In the genomic region with DNA sequence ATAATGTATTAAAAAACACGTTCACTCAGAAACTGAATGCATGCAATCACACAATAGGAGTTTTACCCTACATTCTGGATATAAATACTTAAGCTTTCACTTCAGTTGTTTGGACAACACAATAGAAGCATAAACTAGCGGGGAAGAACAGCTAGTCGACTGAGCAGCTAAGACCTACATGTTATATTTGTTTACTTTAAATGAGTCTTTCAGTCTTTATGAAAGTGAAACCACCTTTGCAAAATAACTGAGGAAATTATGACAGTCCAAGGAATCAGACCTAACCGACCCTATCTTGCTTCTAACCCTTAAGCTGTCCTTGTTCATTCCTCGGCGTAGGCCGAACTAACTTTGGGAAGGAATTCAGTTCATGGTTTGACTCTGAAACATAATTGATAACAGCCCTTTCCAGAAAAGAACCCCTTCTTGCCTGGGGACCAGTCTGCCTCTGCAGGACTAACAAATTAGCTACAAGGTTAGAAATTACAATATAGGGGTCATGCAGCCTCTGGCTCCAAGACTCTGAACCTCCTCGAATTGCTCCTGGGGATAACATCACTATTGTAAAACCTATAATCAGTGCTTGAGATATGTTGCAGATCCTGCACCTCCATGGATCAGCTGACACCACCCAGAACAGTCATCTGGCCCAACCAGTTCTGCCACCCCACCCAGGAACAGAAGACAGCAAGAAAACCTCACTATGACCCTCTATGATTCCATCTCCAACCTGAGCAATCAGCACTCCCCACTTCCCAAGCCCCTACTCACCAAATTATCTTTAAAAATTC, we compare ENCODE assay signal across 13 cellular contexts.
DNase-seq lines count a peak whose midpoint lies in the region; ATAC-seq lines count a peak whose summit lies in the region.
"Had no signal": no experiment of that assay in that cellular context is flagged by ENCODE, and none has a peak within 500 bp of the region (broad histone marks: within the 10 kb centered on the region; RNA-seq: fewer than 3 reads in every experiment).

No MANE protein-coding gene starts in this region.

- H3K9me3 ChIP-seq in esophagus (ENCODE audit: control insufficient read depth in 2 of 2, insufficient read depth in 1 of 2, low read depth in 1 of 2, low read length in 1 of 2): no peaks in the 10 kb centered on the region
- H3K9me3 ChIP-seq: left ventricle myocardium inferior had no signal

- ATAC-seq in activated CD4-positive, CD25-positive, alpha-beta regulatory T cell treated with anti-CD3 and anti-CD28 coated beads, Interleukin-2, amount 50 U/mL, for 24 hours: peak; percentile 50 to 58
- ATAC-seq in T-cell (replicated peaks in 1 of 4): peak in 1 of 4 experiments; percentile 33
- no peak for ATAC-seq in HG03460 (IDR thresholded peaks at IDR 0.05; ENCODE audit: unreplicated experiment)
- no peak for ATAC-seq in HG02938 (IDR thresholded peaks at IDR 0.05; ENCODE audit: unreplicated experiment)
- ATAC-seq: heart left ventricle had no signal

- peak overlapping the region; percentile 49 to 55 for H3K27ac ChIP-seq in esophagus (ENCODE audit: low read depth in 2 of 2, low read length in 1 of 2)
- H3K27ac ChIP-seq: left ventricle myocardium inferior had no signal

- intact Hi-C loops in posterior cingulate gyrus (cut with DNase I): no loop called here

- peaks cover 51 to 68% (median 55%) of the 10 kb centered on the region in 3 donors for H3K4me1 Mint-ChIP-seq in T-cell

- no peak overlapping the region for H3K4me3 ChIP-seq in esophagus (ENCODE audit: low read depth in 1 of 2, low read length in 2 of 2)
- H3K4me3 ChIP-seq: heart left ventricle, left ventricle myocardium inferior had no signal

- no peak for DNase-seq in activated CD4-positive, CD25-positive, alpha-beta regulatory T cell treated with anti-CD3 and anti-CD28 coated beads, Interleukin-2, amount 50 U/mL, for 72 hours
- DNase-seq in T-cell: no peak
- peak; percentile 16 for DNase-seq in renal cortical epithelial cell (ENCODE audit: low read depth)
- DNase-seq in posterior cingulate gyrus: no peak
- DNase-seq: activated CD8-positive, alpha-beta memory T cell treated with anti-CD3 and anti-CD28 coated beads, Interleukin-2, amount 50 U/mL, for 48 hours; heart left ventricle; left ventricle myocardium inferior; NCI-H526 treated with DMSO at 0.1 percent for 48 hours; RPMI8226 had no signal

- no peaks in the 10 kb centered on the region for H3K27me3 ChIP-seq in esophagus (ENCODE audit: control insufficient read depth in 1 of 2, insufficient read depth in 2 of 2, low read length in 2 of 2)
- H3K27me3 ChIP-seq: heart left ventricle had no signal

- peak overlapping the region; percentile 15 to 63 (median 37) for H3K4me3 Mint-ChIP-seq in T-cell

- POLR2A ChIA-PET in T-cell (lab: Charles Lee): interaction anchor here in 1 of 2 donors (0.5 to 0.9 kb wide), 3 partner anchors 9 to 257 kb away, joined by 3 to 5 read pairs (median 4); no protein-coding TSS in a partner anchor

- H3K27ac Mint-ChIP-seq in T-cell: peak overlapping the region; percentile 98 to 99

- 59 to 63% methylated on average over 8 of the region's 8 CpGs for WGBS in esophagus, 2 donors

- peaks cover 0 to 4% (median 0%) of the 10 kb centered on the region in 3 donors for H3K9me3 Mint-ChIP-seq in T-cell

- CTCF ChIA-PET in T-cell (lab: Charles Lee): interaction anchor here in 1 of 2 donors (0.6 kb wide), 1 partner anchor 92 kb away, joined by 3 read pairs; no protein-coding TSS in a partner anchor

- H3K36me3 Mint-ChIP-seq in T-cell: peaks cover 4% of the 10 kb centered on the region

- no peaks in the 10 kb centered on the region for H3K36me3 ChIP-seq in esophagus (ENCODE audit: control insufficient read depth in 2 of 2, insufficient read depth in 2 of 2, low read length in 1 of 2)
- H3K36me3 ChIP-seq: heart left ventricle, left ventricle myocardium inferior had no signal

- peaks cover 0 to 2% of the 10 kb centered on the region in 2 donors for H3K4me1 ChIP-seq in esophagus (ENCODE audit: control insufficient read depth in 2 of 2, insufficient read depth in 2 of 2, low read length in 1 of 2)
- H3K4me1 ChIP-seq: left ventricle myocardium inferior had no signal

- H3K27me3 Mint-ChIP-seq in T-cell: no peaks in the 10 kb centered on the region

Comparison
In these comparisons a context has a peak if more than half of its experiments do, and no peak if none do; other contexts are left out.
1. ATAC-seq: peak in activated CD4-positive, CD25-positive, alpha-beta regulatory T cell treated with anti-CD3 and anti-CD28 coated beads, Interleukin-2, amount 50 U/mL, for 24 hours (2 of 2); none in HG03460 (single experiment) and HG02938 (single experiment).